In the genomic region with DNA sequence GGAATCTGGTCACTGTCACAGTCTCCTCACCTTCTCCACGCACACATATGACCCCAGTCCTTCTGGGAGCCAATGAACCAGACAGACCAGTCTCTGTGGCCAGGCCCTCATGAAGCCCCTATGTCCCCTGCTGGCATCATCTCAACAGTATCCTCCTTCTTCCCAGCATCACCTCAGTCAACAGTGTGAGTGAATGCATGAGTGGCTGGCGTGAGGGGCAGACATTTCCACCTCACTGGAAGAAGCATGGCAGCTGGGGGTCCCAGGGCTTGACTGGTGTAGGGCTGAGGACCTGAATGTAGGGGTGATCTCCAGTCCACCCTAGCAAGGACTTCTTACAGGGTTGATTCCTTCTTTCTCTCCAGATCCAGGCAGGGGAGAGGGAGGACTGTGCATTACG, we compare ENCODE assay signal across 18 cellular contexts. TPM values are rescaled to one million over a fixed set of nuclear protein-coding genes. Genes with fewer than 3 reads are reported as not detected.
DNase-seq lines count a peak whose midpoint lies in the region; ATAC-seq and TF ChIP-seq lines count a peak whose summit lies in the region.
"Had no signal": no experiment of that assay in that cellular context is flagged by ENCODE, and none has a peak within 500 bp of the region (broad histone marks: within the 10 kb centered on the region; RNA-seq: fewer than 3 reads in every experiment).

No MANE protein-coding gene starts in this region.

- no peak for DNase-seq in CD4-positive, alpha-beta memory T cell
- DNase-seq in activated T-helper 1 cell treated with anti-CD3 and anti-CD28 coated beads, Interleukin-12 subunit alpha, Interleukin-12 subunit beta, Interleukin-2, Interleukin-4 antibody, amounts not matched to agents 30 ng/mL and 10 ng/mL and 1 ng/mL, durations not matched to agents 14 hours and 24 hours and 36 hours (ENCODE audit: low spot score) = no peak
- peak; percentile 54 for DNase-seq in sciatic nerve (ENCODE audit: low spot score)
- DNase-seq in medulla oblongata (ENCODE audit: extremely low spot score) = no peak
- no peak for DNase-seq in NCI-H82 (lab: John Stamatoyannopoulos, UW)
- DNase-seq in NCI-H345 (lab: John Stamatoyannopoulos, UW) = no peak
- DNase-seq: activated CD4-positive, alpha-beta T cell treated with anti-CD3 and anti-CD28 coated beads, Interleukin-2, amount 50 U/mL, for 1 hour; activated T-cell treated with anti-CD3 and anti-CD28 coated beads, Interleukin-2, amount 50 U/mL, for 72 hours; DMS79 treated with DMSO at 0.1 percent for 48 hours; NCI-H187; NCI-H510A treated with DMSO at 0.1 percent for 48 hours; psoas muscle had no signal

- WGBS in gastroesophageal sphincter (ENCODE audit: low coverage in 1 of 2), 2 donors = 100% methylated on average over 1 of the region's 3 CpGs; no CpG with 5 or more reads in 1 of the 2 donors

- peaks cover 26 to 80% (median 55%) of the 10 kb centered on the region in 4 donors for H3K4me1 Mint-ChIP-seq in CD4-positive, alpha-beta memory T cell
- peaks cover 57% of the 10 kb centered on the region for H3K4me1 Mint-ChIP-seq in activated T-helper 1 cell treated with anti-CD3 and anti-CD28 coated beads, Interleukin-12 subunit alpha, Interleukin-12 subunit beta, Interleukin-2, Interleukin-4 antibody, amounts not matched to agents 30 ng/mL and 10 ng/mL and 1 ng/mL, durations not matched to agents 14 hours and 24 hours and 36 hours (ENCODE audit: low read depth)

- no peak overlapping the region for H3K27ac ChIP-seq in CD4-positive, alpha-beta memory T cell (ENCODE audit: low read depth, low read length)
- peak overlapping the region in 3 of 4 donors; percentile 91 to 98 (median 94) for H3K27ac ChIP-seq in gastroesophageal sphincter

- H3K36me3 ChIP-seq in CD4-positive, alpha-beta memory T cell (ENCODE audit: insufficient read depth, low read length) = no peaks in the 10 kb centered on the region
- H3K36me3 ChIP-seq in gastroesophageal sphincter = no peaks in the 10 kb centered on the region

- TF ChIP-seq CTCF in gastroesophageal sphincter (IDR thresholded peaks at IDR 0.05) = no peak

- CTCF ChIA-PET in CD4-positive, alpha-beta memory T cell (lab: Charles Lee; ENCODE audit: partially characterized antibody) = interaction anchor here (1.2 to 1.4 kb wide), 2 partner anchors 16 to 176 kb away, joined by 3 to 5 read pairs; a partner anchor contains a TSS

- TF ChIP-seq POLR2A in gastroesophageal sphincter (IDR thresholded peaks at IDR 0.05) = no peak

- ATAC-seq in gastroesophageal sphincter (no peak), sciatic nerve (no peak)
- ATAC-seq: activated T-cell treated with anti-CD3 and anti-CD28 coated beads, Interleukin-2, amount 50 U/mL, for 72 hours; psoas muscle had no signal

- H3K27me3 ChIP-seq in CD4-positive, alpha-beta memory T cell (ENCODE audit: insufficient read depth, low read length) = no peaks in the 10 kb centered on the region
- H3K27me3 ChIP-seq in gastroesophageal sphincter = no peaks in the 10 kb centered on the region

- no peak overlapping the region for H3K4me3 ChIP-seq in CD4-positive, alpha-beta memory T cell (ENCODE audit: low read length in 2 of 2)
- H3K4me3 ChIP-seq in gastroesophageal sphincter = no peak overlapping the region
- H3K4me3 ChIP-seq: psoas muscle had no signal

- POLR2A ChIA-PET in CD4-positive, alpha-beta memory T cell (lab: Charles Lee; ENCODE audit: partially characterized antibody) = interaction anchor here (1.0 to 7.2 kb wide), 8 partner anchors 7 to 175 kb away, joined by 4 to 75 read pairs (median 48); a partner anchor contains a TSS

- H3K9me3 Mint-ChIP-seq in CD4-positive, alpha-beta memory T cell = no peaks in the 10 kb centered on the region
- no peaks in the 10 kb centered on the region for H3K9me3 Mint-ChIP-seq in activated T-helper 1 cell treated with anti-CD3 and anti-CD28 coated beads, Interleukin-12 subunit alpha, Interleukin-12 subunit beta, Interleukin-2, Interleukin-4 antibody, amounts not matched to agents 30 ng/mL and 10 ng/mL and 1 ng/mL, durations not matched to agents 14 hours and 24 hours and 36 hours
- H3K9me3 Mint-ChIP-seq: activated T-cell treated with anti-CD3 and anti-CD28 coated beads, Interleukin-2, amount 50 U/mL, for 72 hours; dendritic cell treated with granulocyte-macrophage colony-stimulating factor and Interleukin-4, amounts not matched to agents 40 ng/mL and 50 ng/mL, for 4 days; stimulated activated naive CD8-positive, alpha-beta T cell treated with anti-CD3 and anti-CD28 coated beads, Interleukin-15, Interleukin-2, amounts not matched to agents 100 ng/mL and 50 ng/mL, for 24 hours had no signal

- H3K4me3 Mint-ChIP-seq in CD4-positive, alpha-beta memory T cell = peak overlapping the region in 7 of 8 donors; percentile 20 to 93 (median 86)
- H3K4me3 Mint-ChIP-seq in activated T-helper 1 cell treated with anti-CD3 and anti-CD28 coated beads, Interleukin-12 subunit alpha, Interleukin-12 subunit beta, Interleukin-2, Interleukin-4 antibody, amounts not matched to agents 30 ng/mL and 10 ng/mL and 1 ng/mL, durations not matched to agents 14 hours and 24 hours and 36 hours = peak overlapping the region; percentile 91
- H3K4me3 Mint-ChIP-seq: dendritic cell treated with granulocyte-macrophage colony-stimulating factor and Interleukin-4, amounts not matched to agents 40 ng/mL and 50 ng/mL, for 4 days had no signal

- peaks cover 57% of the 10 kb centered on the region for H3K4me1 ChIP-seq in CD4-positive, alpha-beta memory T cell (ENCODE audit: insufficient read depth, low read length)
- H3K4me1 ChIP-seq in gastroesophageal sphincter = peaks cover 0 to 76% (median 30%) of the 10 kb centered on the region in 3 donors

- H3K36me3 Mint-ChIP-seq in CD4-positive, alpha-beta memory T cell = peaks cover 0 to 4% of the 10 kb centered on the region in 2 donors
- peaks cover 8% of the 10 kb centered on the region for H3K36me3 Mint-ChIP-seq in activated T-helper 1 cell treated with anti-CD3 and anti-CD28 coated beads, Interleukin-12 subunit alpha, Interleukin-12 subunit beta, Interleukin-2, Interleukin-4 antibody, amounts not matched to agents 30 ng/mL and 10 ng/mL and 1 ng/mL, durations not matched to agents 14 hours and 24 hours and 36 hours (ENCODE audit: low read depth)

- H3K27ac Mint-ChIP-seq in CD4-positive, alpha-beta memory T cell = peak overlapping the region in 4 of 7 donors; percentile 43 to 93 (median 88)
- H3K27ac Mint-ChIP-seq in activated T-helper 1 cell treated with anti-CD3 and anti-CD28 coated beads, Interleukin-12 subunit alpha, Interleukin-12 subunit beta, Interleukin-2, Interleukin-4 antibody, amounts not matched to agents 30 ng/mL and 10 ng/mL and 1 ng/mL, durations not matched to agents 14 hours and 24 hours and 36 hours = no peak overlapping the region
- H3K27ac Mint-ChIP-seq: activated T-cell treated with anti-CD3 and anti-CD28 coated beads, Interleukin-2, amount 50 U/mL, for 72 hours had no signal

- H3K27me3 Mint-ChIP-seq in CD4-positive, alpha-beta memory T cell = no peaks in the 10 kb centered on the region
- H3K27me3 Mint-ChIP-seq in activated T-helper 1 cell treated with anti-CD3 and anti-CD28 coated beads, Interleukin-12 subunit alpha, Interleukin-12 subunit beta, Interleukin-2, Interleukin-4 antibody, amounts not matched to agents 30 ng/mL and 10 ng/mL and 1 ng/mL, durations not matched to agents 14 hours and 24 hours and 36 hours (ENCODE audit: insufficient read depth) = peaks cover 2% of the 10 kb centered on the region
- H3K27me3 Mint-ChIP-seq: dendritic cell treated with granulocyte-macrophage colony-stimulating factor and Interleukin-4, amounts not matched to agents 40 ng/mL and 50 ng/mL, for 4 days; stimulated activated naive CD8-positive, alpha-beta T cell treated with anti-CD3 and anti-CD28 coated beads, Interleukin-15, Interleukin-2, amounts not matched to agents 100 ng/mL and 50 ng/mL, for 24 hours had no signal

- intact Hi-C loops in CD4-positive, alpha-beta memory T cell (cut with micrococcal nuclease) = no loop called here
- intact Hi-C loops in activated T-helper 1 cell treated with anti-CD3 and anti-CD28 coated beads, Interleukin-12 subunit alpha, Interleukin-12 subunit beta, Interleukin-2, Interleukin-4 antibody, amounts not matched to agents 30 ng/mL and 10 ng/mL and 1 ng/mL, durations not matched to agents 14 hours and 24 hours and 36 hours (cut with micrococcal nuclease) = no loop called here
- intact Hi-C loops in sciatic nerve (cut with DNase I) = no loop called here

- no peak for TF ChIP-seq EP300 in gastroesophageal sphincter (IDR thresholded peaks at IDR 0.05)

- no peaks in the 10 kb centered on the region for H3K9me3 ChIP-seq in CD4-positive, alpha-beta memory T cell (ENCODE audit: control insufficient read depth in 1 of 2, low read length in 2 of 2)
- no peaks in the 10 kb centered on the region for H3K9me3 ChIP-seq in gastroesophageal sphincter
- H3K9me3 ChIP-seq: psoas muscle had no signal

RNA-seq across cellular contexts. Expression of a gene that starts 1.8 kb away (rescaled TPM):
- total RNA-seq in CD4-positive, alpha-beta memory T cell = 10 to 100 TPM; 25.0 to 28.2 TPM
- 1 to 10 TPM; 3.1 to 8.5 TPM for polyA plus RNA-seq in CD4-positive, alpha-beta memory T cell
- 15.7 and 18.4 TPM in 2 replicates for total RNA-seq in activated T-helper 1 cell treated with anti-CD3 and anti-CD28 coated beads, Interleukin-12 subunit alpha, Interleukin-12 subunit beta, Interleukin-2, Interleukin-4 antibody, amounts not matched to agents 30 ng/mL and 10 ng/mL and 1 ng/mL, durations not matched to agents 14 hours and 24 hours and 36 hours
- total RNA-seq in gastroesophageal sphincter (10 to 100 TPM; 14.8 to 41.9 (median 20.3) TPM), sciatic nerve (28.6 TPM)

RNA-seq across cellular contexts. Expression of a gene that starts 3.6 kb away (rescaled TPM):
- total RNA-seq in CD4-positive, alpha-beta memory T cell = 10 to 100 TPM; 26.9 to 37.0 TPM
- 10 to 100 TPM; 24.5 to 33.1 TPM for polyA plus RNA-seq in CD4-positive, alpha-beta memory T cell
- 47.7 and 48.2 TPM in 2 replicates for total RNA-seq in activated T-helper 1 cell treated with anti-CD3 and anti-CD28 coated beads, Interleukin-12 subunit alpha, Interleukin-12 subunit beta, Interleukin-2, Interleukin-4 antibody, amounts not matched to agents 30 ng/mL and 10 ng/mL and 1 ng/mL, durations not matched to agents 14 hours and 24 hours and 36 hours
- total RNA-seq in gastroesophageal sphincter (10 to 100 TPM; 12.1 to 19.6 (median 17.4) TPM), sciatic nerve (19.4 TPM)

RNA-seq across cellular contexts. Expression of a gene that starts 9.8 kb away (rescaled TPM):
- not detected for total RNA-seq in CD4-positive, alpha-beta memory T cell
- polyA plus RNA-seq in CD4-positive, alpha-beta memory T cell = not detected
- 0.44 TPM in 1 of 2 replicates, not detected in the other for total RNA-seq in activated T-helper 1 cell treated with anti-CD3 and anti-CD28 coated beads, Interleukin-12 subunit alpha, Interleukin-12 subunit beta, Interleukin-2, Interleukin-4 antibody, amounts not matched to agents 30 ng/mL and 10 ng/mL and 1 ng/mL, durations not matched to agents 14 hours and 24 hours and 36 hours
- total RNA-seq in gastroesophageal sphincter (not detected), sciatic nerve (not detected)
- total RNA-seq: astrocyte, kidney epithelial cell, psoas muscle had no signal
- polyA plus RNA-seq: BJ, psoas muscle had no signal

RNA-seq across cellular contexts. Expression of a gene that starts 45.6 kb away (rescaled TPM):
- 100 to 1,000 TPM; 848 to 858 TPM for total RNA-seq in CD4-positive, alpha-beta memory T cell
- 100 to 1,000 TPM in 1 of 2 donors, 10 to 100 TPM in 1; 88.0 to 118 TPM for polyA plus RNA-seq in CD4-positive, alpha-beta memory T cell
- 865 and 896 TPM in 2 replicates for total RNA-seq in activated T-helper 1 cell treated with anti-CD3 and anti-CD28 coated beads, Interleukin-12 subunit alpha, Interleukin-12 subunit beta, Interleukin-2, Interleukin-4 antibody, amounts not matched to agents 30 ng/mL and 10 ng/mL and 1 ng/mL, durations not matched to agents 14 hours and 24 hours and 36 hours
- 100 to 1,000 TPM; 259 to 375 (median 354) TPM for total RNA-seq in gastroesophageal sphincter
- 772 TPM for total RNA-seq in sciatic nerve

RNA-seq across cellular contexts. Expression of a gene that starts 55.9 kb away (rescaled TPM):
- 100 to 1,000 TPM; 242 to 247 TPM for total RNA-seq in CD4-positive, alpha-beta memory T cell
- polyA plus RNA-seq in CD4-positive, alpha-beta memory T cell = 100 to 1,000 TPM; 545 to 843 TPM
- total RNA-seq in activated T-helper 1 cell treated with anti-CD3 and anti-CD28 coated beads, Interleukin-12 subunit alpha, Interleukin-12 subunit beta, Interleukin-2, Interleukin-4 antibody, amounts not matched to agents 30 ng/mL and 10 ng/mL and 1 ng/mL, durations not matched to agents 14 hours and 24 hours and 36 hours = 206 and 219 TPM in 2 replicates
- total RNA-seq in gastroesophageal sphincter = 10 to 100 TPM; 54.2 to 73.2 (median 69.6) TPM
- total RNA-seq in sciatic nerve = 86.4 TPM
